ENCODE assay signal across 8 cellular contexts in genomic region chr2:290090-290722, GRCh38. TPM values are rescaled to one million over a fixed set of nuclear protein-coding genes. Genes with fewer than 3 reads are reported as not detected.
DNase-seq lines count a peak whose midpoint lies in the region; TF ChIP-seq lines count a peak whose summit lies in the region.

No MANE protein-coding gene starts in this region.

- intact Hi-C loops in uterus (cut with DNase I; ENCODE audit: low total_unique reads) (no loop called here), OCI-LY7 (cut with micrococcal nuclease; ENCODE audit: unreplicated experiment) (no loop called here)

- peak overlapping the region; percentile 48 for H3K27ac Mint-ChIP-seq in glutamatergic neuron (ENCODE audit: unreplicated experiment)

- H3K4me3 Mint-ChIP-seq in glutamatergic neuron (ENCODE audit: unreplicated experiment) = peak overlapping the region; percentile 93

- POLR2A ChIA-PET in OCI-LY7 (lab: Charles Lee) = interaction anchor here (0.6 to 0.7 kb wide), 2 partner anchors 33 to 51 kb away, joined by 3 read pairs; no protein-coding TSS in a partner anchor

- peaks cover 3% of the 10 kb centered on the region for H3K4me1 Mint-ChIP-seq in glutamatergic neuron (ENCODE audit: low read depth, unreplicated experiment)

- peaks cover 13% of the 10 kb centered on the region for H3K27me3 Mint-ChIP-seq in glutamatergic neuron (ENCODE audit: unreplicated experiment)

- H3K36me3 ChIP-seq in NT2/D1 (ENCODE audit: insufficient read depth, insufficient read length, low read length) (no peaks in the 10 kb centered on the region), adipocyte (ENCODE audit: control insufficient read depth, insufficient read depth, low read length, severe bottlenecking) (no peaks in the 10 kb centered on the region), uterus (no peaks in the 10 kb centered on the region), OCI-LY7 (ENCODE audit: insufficient read depth, low read length) (no peaks in the 10 kb centered on the region)

- H3K27me3 ChIP-seq in NT2/D1 (ENCODE audit: insufficient read depth, insufficient read length) (peaks cover 48% of the 10 kb centered on the region), adipocyte (replicated peaks; ENCODE audit: control insufficient read depth, insufficient read depth, low read length) (peaks cover 18% of the 10 kb centered on the region), uterus (no peaks in the 10 kb centered on the region)

- H3K4me3 ChIP-seq in NT2/D1 (ENCODE audit: insufficient read length, low read depth) = peak overlapping the region; percentile 32
- peak overlapping the region; percentile 86 for H3K4me3 ChIP-seq in adipocyte (ENCODE audit: low read length)
- H3K4me3 ChIP-seq in uterus = peak overlapping the region; percentile 32 to 73
- H3K4me3 ChIP-seq in OCI-LY7 (ENCODE audit: low read depth, low read length, poor library complexity, severe bottlenecking) = no peak overlapping the region

- H3K4me1 ChIP-seq in NT2/D1 (ENCODE audit: insufficient read depth, insufficient read length) (no peaks in the 10 kb centered on the region), adipocyte (ENCODE audit: control insufficient read depth, insufficient read depth, low read length) (peaks cover 20% of the 10 kb centered on the region), uterus (peaks cover 0 to 12% of the 10 kb centered on the region in 2 donors), OCI-LY7 (ENCODE audit: insufficient read depth, low read length, poor library complexity, severe bottlenecking) (no peaks in the 10 kb centered on the region)

- no peak overlapping the region for H2AFZ ChIP-seq in OCI-LY7 (ENCODE audit: low read length)

- H3K9me3 ChIP-seq in NT2/D1 (ENCODE audit: insufficient read depth, low read length) (no peaks in the 10 kb centered on the region; the same call in 1 of the 2 replicates), adipocyte (ENCODE audit: control insufficient read depth, low read length) (no peaks in the 10 kb centered on the region), uterus (no peaks in the 10 kb centered on the region), OCI-LY7 (ENCODE audit: low read length) (no peaks in the 10 kb centered on the region)

- peak overlapping the region; percentile 32 for H3K9ac ChIP-seq in NT2/D1 (ENCODE audit: insufficient read length, low read depth)
- H3K9ac ChIP-seq in adipocyte (ENCODE audit: low read length) = peak overlapping the region; percentile 46

- no peaks in the 10 kb centered on the region for H4K20me1 ChIP-seq in OCI-LY7 (ENCODE audit: insufficient read depth, low read length)

- H3K9me3 Mint-ChIP-seq in glutamatergic neuron (ENCODE audit: unreplicated experiment) = no peaks in the 10 kb centered on the region

- no peaks in the 10 kb centered on the region for H3K9me2 ChIP-seq in OCI-LY7 (ENCODE audit: insufficient read depth, low read length)

- peak; percentile 49 for TF ChIP-seq CTCF in glutamatergic neuron (IDR thresholded peaks at IDR 0.05; ENCODE audit: partially characterized antibody, unreplicated experiment)
- TF ChIP-seq CTCF in uterus (IDR thresholded peaks at IDR 0.05) = peak; percentile 77 to 80 (median 80)
- no peak for TF ChIP-seq CTCF in OCI-LY7 (conservative IDR thresholded peaks at IDR 0.05; ENCODE audit: low read length)

- H3K36me3 Mint-ChIP-seq in glutamatergic neuron (ENCODE audit: unreplicated experiment) = peaks cover under 1% of the 10 kb centered on the region

- no peak overlapping the region for H3K4me2 ChIP-seq in OCI-LY7 (ENCODE audit: low read length)

- no peak for TF ChIP-seq POLR2A in uterus (IDR thresholded peaks at IDR 0.05)

- H3K27ac ChIP-seq in uterus (peak overlapping the region; percentile 73 to 95), OCI-LY7 (ENCODE audit: low read depth, low read length, poor library complexity, severe bottlenecking) (no peak overlapping the region)

- CTCF ChIA-PET in OCI-LY7 (lab: Charles Lee; ENCODE audit: unreplicated experiment) = no interaction called here

- DNase-seq in activated CD4-positive, alpha-beta T cell treated with anti-CD3 and anti-CD28 coated beads for 24 hours (ENCODE audit: low read depth in 2 of 2) = peak; percentile 18 to 22
- DNase-seq in activated CD4-positive, alpha-beta T cell treated with anti-CD3 and anti-CD28 coated beads for 1 hour = no peak
- DNase-seq in NT2/D1 (ENCODE audit: low read depth, low spot score) (peak; percentile 75), adipocyte (ENCODE audit: low read depth) (peak; percentile 89), glutamatergic neuron (peak; percentile 85), occipital lobe (lab: John Stamatoyannopoulos, UW) (peak; percentile 65), uterus (peak; percentile 81 to 85), OCI-LY7 (ENCODE audit: low spot score) (no peak)

- no TSS peak for BruUV-seq in OCI-LY7 (replicated peaks; lab: Mats Ljungman, UMichigan)

- H3K79me2 ChIP-seq in OCI-LY7 (ENCODE audit: insufficient read depth, low read depth, low read length) = no peaks in the 10 kb centered on the region

RNA-seq across cellular contexts. Expression of gene ALKAL2, which starts 2.3 kb away (rescaled TPM):
- total RNA-seq in glutamatergic neuron (ENCODE audit: unreplicated experiment) (1.0 TPM), occipital lobe (2.0 TPM), uterus (10 to 100 TPM in 2 of 4 donors, 1 to 10 TPM in 2; 3.3 to 82.6 (median 19.0) TPM), OCI-LY7 (2022) (not detected in 2 replicates)
- not detected in 2 replicates for total RNA-seq in OCI-LY7 (2014; rRNA removed; shearing (Covaris generic))

RNA-seq across cellular contexts. Expression of gene ACP1, which starts 25.5 kb away (rescaled TPM):
- 86.1 TPM for total RNA-seq in glutamatergic neuron (ENCODE audit: unreplicated experiment)
- total RNA-seq in occipital lobe = 101 TPM
- total RNA-seq in uterus = 100 to 1,000 TPM in 2 of 4 donors, 10 to 100 TPM in 2; 58.8 to 139 (median 88.6) TPM
- 124 and 126 TPM in 2 replicates for total RNA-seq in OCI-LY7 (2014; rRNA removed; shearing (Covaris generic))
- 99.0 and 114 TPM in 2 replicates for total RNA-seq in OCI-LY7 (2022)

RNA-seq across cellular contexts. Expression of gene SH3YL1, which starts 26.4 kb away (rescaled TPM):
- total RNA-seq in glutamatergic neuron (ENCODE audit: unreplicated experiment) (21.4 TPM), occipital lobe (87.8 TPM), uterus (100 to 1,000 TPM in 1 of 4 donors, 10 to 100 TPM in 2, 1 to 10 TPM in 1; 6.9 to 113 (median 55.5) TPM), OCI-LY7 (2022) (21.3 and 26.6 TPM in 2 replicates)
- 20.3 and 30.9 TPM in 2 replicates for total RNA-seq in OCI-LY7 (2014; rRNA removed; shearing (Covaris generic))

Comparison
In these comparisons a context has a peak if more than half of its experiments do, and no peak if none do; other contexts are left out.
1. DNase-seq: peak in activated CD4-positive, alpha-beta T cell treated with anti-CD3 and anti-CD28 coated beads for 24 hours (2 of 2), NT2/D1 (single experiment), adipocyte (single experiment), glutamatergic neuron (single experiment), occipital lobe (single experiment) and uterus (2 of 2); none in activated CD4-positive, alpha-beta T cell treated with anti-CD3 and anti-CD28 coated beads for 1 hour (single experiment) and OCI-LY7 (single experiment).